ENCODE assay signal across 2 cellular contexts in genomic region chr12:62519043-62519442, GRCh38.
TF ChIP-seq lines count a peak whose summit lies in the region.

No MANE protein-coding gene starts in this region.

TF ChIP-seq in liver, 16 proteins besides CTCF, POLR2A, EP300 and RAD21:
- peak; percentile 8 for TF ChIP-seq SP1 (IDR thresholded peaks at IDR 0.05)
- TF ChIP-seq FOXA1 (IDR thresholded peaks at IDR 0.05) = no peak

TF ChIP-seq in HepG2, 621 proteins besides CTCF, POLR2A, EP300 and RAD21:
- TF ChIP-seq CBX2 (IDR thresholded peaks at IDR 0.05; ENCODE audit: low read depth, low read length) = no peak
- TF ChIP-seq CBX2 (CRISPR knock-in tag; IDR thresholded peaks at IDR 0.05; ENCODE audit: low read depth) = no peak
- no peak for TF ChIP-seq ZNF550 (CRISPR knock-in tag; IDR thresholded peaks at IDR 0.05; ENCODE audit: borderline replicate concordance)
